In the genomic region with DNA sequence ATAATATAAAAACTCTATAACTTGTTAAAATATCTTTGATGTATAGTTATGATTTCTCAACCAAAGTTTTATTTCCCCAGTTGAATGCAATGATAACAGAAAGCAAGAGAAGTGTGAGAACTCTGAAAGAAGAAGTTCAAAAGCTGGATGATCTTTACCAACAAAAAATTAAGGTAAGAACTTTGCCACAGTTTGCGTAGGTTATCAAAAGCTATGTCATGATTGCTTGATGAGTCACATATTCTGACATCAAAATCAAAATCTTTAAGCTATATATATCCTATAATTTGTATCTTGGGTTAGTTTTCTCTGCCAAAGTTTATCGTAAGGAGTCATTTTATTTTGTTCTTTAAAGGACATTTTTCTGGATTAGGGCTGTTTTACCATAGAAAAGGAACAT, we compare ENCODE assay signal across 12 cellular contexts. TPM values are rescaled to one million over a fixed set of nuclear protein-coding genes. Genes with fewer than 3 reads are reported as not detected.
A peak's percentile ranks its signal among the peaks of the same experiment; 100 is the strongest.
DNase-seq lines count a peak whose midpoint lies in the region; ATAC-seq and TF ChIP-seq lines count a peak whose summit lies in the region.
"Had no signal": no experiment of that assay in that cellular context is flagged by ENCODE, and none has a peak within 500 bp of the region (broad histone marks: within the 10 kb centered on the region; RNA-seq: fewer than 3 reads in every experiment).

No MANE protein-coding gene starts in this region.

- H3K36me3 Mint-ChIP-seq in activated naive CD4-positive, alpha-beta T cell treated with anti-CD3 and anti-CD28 coated beads, Interleukin-2, amount 10 ng/mL, durations not matched to agents 7 days and 5 days: peaks cover 63% of the 10 kb centered on the region
- H3K36me3 Mint-ChIP-seq in activated T-helper 1 cell treated with anti-CD3 and anti-CD28 coated beads, Interleukin-12 subunit alpha, Interleukin-12 subunit beta, Interleukin-2, Interleukin-4 antibody, amounts not matched to agents 30 ng/mL and 10 ng/mL and 1 ng/mL, durations not matched to agents 14 hours and 24 hours and 36 hours (ENCODE audit: low read depth): peaks cover 35% of the 10 kb centered on the region
- peaks cover 1 to 6% (median 4%) of the 10 kb centered on the region in 3 donors for H3K36me3 Mint-ChIP-seq in immature natural killer cell

- TF ChIP-seq POLR2A in erythroblast (IDR thresholded peaks at IDR 0.05; ENCODE audit: low read length): no peak

- peak overlapping the region; percentile 50 for H3K4me3 Mint-ChIP-seq in activated naive CD4-positive, alpha-beta T cell treated with anti-CD3 and anti-CD28 coated beads, Interleukin-2, amount 10 ng/mL, durations not matched to agents 7 days and 5 days
- peak overlapping the region; percentile 75 for H3K4me3 Mint-ChIP-seq in activated T-helper 1 cell treated with anti-CD3 and anti-CD28 coated beads, Interleukin-12 subunit alpha, Interleukin-12 subunit beta, Interleukin-2, Interleukin-4 antibody, amounts not matched to agents 30 ng/mL and 10 ng/mL and 1 ng/mL, durations not matched to agents 14 hours and 24 hours and 36 hours
- H3K4me3 Mint-ChIP-seq in immature natural killer cell: peak overlapping the region; percentile 16 to 80 (median 54)

- no peak for ATAC-seq in upper lobe of right lung

- no peaks in the 10 kb centered on the region for H3K27me3 Mint-ChIP-seq in activated naive CD4-positive, alpha-beta T cell treated with anti-CD3 and anti-CD28 coated beads, Interleukin-2, amount 10 ng/mL, durations not matched to agents 7 days and 5 days
- no peaks in the 10 kb centered on the region for H3K27me3 Mint-ChIP-seq in activated T-helper 1 cell treated with anti-CD3 and anti-CD28 coated beads, Interleukin-12 subunit alpha, Interleukin-12 subunit beta, Interleukin-2, Interleukin-4 antibody, amounts not matched to agents 30 ng/mL and 10 ng/mL and 1 ng/mL, durations not matched to agents 14 hours and 24 hours and 36 hours (ENCODE audit: insufficient read depth)
- peaks cover 0 to 3% (median 0%) of the 10 kb centered on the region in 3 donors for H3K27me3 Mint-ChIP-seq in immature natural killer cell (ENCODE audit: low read depth in 3 of 3)

- DNase-seq in activated naive CD4-positive, alpha-beta T cell treated with anti-CD3 and anti-CD28 coated beads, Interleukin-2, amount 10 ng/mL, durations not matched to agents 7 days and 5 days: no peak
- DNase-seq in activated naive CD4-positive, alpha-beta T cell treated with anti-CD3 and anti-CD28 coated beads, Interleukin-2, amount 50 U/mL, for 16 hours: no peak
- no peak for DNase-seq in activated T-helper 1 cell treated with anti-CD3 and anti-CD28 coated beads, Interleukin-12 subunit alpha, Interleukin-12 subunit beta, Interleukin-2, Interleukin-4 antibody, amounts not matched to agents 30 ng/mL and 10 ng/mL and 1 ng/mL, durations not matched to agents 14 hours and 24 hours and 36 hours (ENCODE audit: low spot score)
- DNase-seq in immature natural killer cell (peak; percentile 17 to 29 (median 24)), upper lobe of right lung (no peak), erythroblast (lab: John Stamatoyannopoulos, UW) (no peak), NCI-H1105 treated with DMSO at 0.1 percent for 48 hours (lab: John Stamatoyannopoulos, UW) (no peak), T1000 (lab: John Stamatoyannopoulos, UW) (no peak)
- DNase-seq: NCI-H2081 treated with DMSO at 0.1 percent for 48 hours had no signal

- H3K9me3 ChIP-seq in upper lobe of right lung: no peaks in the 10 kb centered on the region
- H3K9me3 ChIP-seq: breast epithelium, esophagus muscularis mucosa, right atrium auricular region had no signal

- CTCF ChIA-PET in activated naive CD4-positive, alpha-beta T cell treated with anti-CD3 and anti-CD28 coated beads, Interleukin-2, amount 10 ng/mL, durations not matched to agents 7 days and 5 days (lab: Charles Lee): interaction anchor here (1.9 kb wide), 2 partner anchors 21 to 31 kb away, joined by 8 to 11 read pairs; no protein-coding TSS in a partner anchor

- peak overlapping the region; percentile 11 for H3K27ac ChIP-seq in upper lobe of right lung
- H3K27ac ChIP-seq: breast epithelium, esophagus muscularis mucosa, right atrium auricular region had no signal

- H3K4me3 ChIP-seq in upper lobe of right lung: peak overlapping the region; percentile 26
- H3K4me3 ChIP-seq: breast epithelium, right atrium auricular region had no signal

- intact Hi-C loops in activated T-helper 1 cell treated with anti-CD3 and anti-CD28 coated beads, Interleukin-12 subunit alpha, Interleukin-12 subunit beta, Interleukin-2, Interleukin-4 antibody, amounts not matched to agents 30 ng/mL and 10 ng/mL and 1 ng/mL, durations not matched to agents 14 hours and 24 hours and 36 hours (cut with micrococcal nuclease): loop anchor here (1.0 kb wide), 2 partner anchors 30 to 49 kb away; a partner anchor contains a TSS
- intact Hi-C loops in upper lobe of right lung (cut with DNase I): no loop called here

- H3K27me3 ChIP-seq in upper lobe of right lung: no peaks in the 10 kb centered on the region
- H3K27me3 ChIP-seq: breast epithelium, esophagus muscularis mucosa, right atrium auricular region had no signal

- H3K9me3 Mint-ChIP-seq in activated naive CD4-positive, alpha-beta T cell treated with anti-CD3 and anti-CD28 coated beads, Interleukin-2, amount 10 ng/mL, durations not matched to agents 7 days and 5 days: no peaks in the 10 kb centered on the region
- H3K9me3 Mint-ChIP-seq in activated T-helper 1 cell treated with anti-CD3 and anti-CD28 coated beads, Interleukin-12 subunit alpha, Interleukin-12 subunit beta, Interleukin-2, Interleukin-4 antibody, amounts not matched to agents 30 ng/mL and 10 ng/mL and 1 ng/mL, durations not matched to agents 14 hours and 24 hours and 36 hours: no peaks in the 10 kb centered on the region
- H3K9me3 Mint-ChIP-seq in immature natural killer cell: no peaks in the 10 kb centered on the region

- peak overlapping the region; percentile 91 for H3K27ac Mint-ChIP-seq in activated naive CD4-positive, alpha-beta T cell treated with anti-CD3 and anti-CD28 coated beads, Interleukin-2, amount 10 ng/mL, durations not matched to agents 7 days and 5 days
- H3K27ac Mint-ChIP-seq in activated T-helper 1 cell treated with anti-CD3 and anti-CD28 coated beads, Interleukin-12 subunit alpha, Interleukin-12 subunit beta, Interleukin-2, Interleukin-4 antibody, amounts not matched to agents 30 ng/mL and 10 ng/mL and 1 ng/mL, durations not matched to agents 14 hours and 24 hours and 36 hours: peak overlapping the region; percentile 87
- H3K27ac Mint-ChIP-seq in immature natural killer cell: peak overlapping the region; percentile 89 to 94 (median 92)

- H3K4me1 ChIP-seq in upper lobe of right lung: peaks cover 6% of the 10 kb centered on the region
- H3K4me1 ChIP-seq: breast epithelium, esophagus muscularis mucosa, right atrium auricular region had no signal

- peaks cover 66% of the 10 kb centered on the region for H3K4me1 Mint-ChIP-seq in activated naive CD4-positive, alpha-beta T cell treated with anti-CD3 and anti-CD28 coated beads, Interleukin-2, amount 10 ng/mL, durations not matched to agents 7 days and 5 days
- H3K4me1 Mint-ChIP-seq in activated T-helper 1 cell treated with anti-CD3 and anti-CD28 coated beads, Interleukin-12 subunit alpha, Interleukin-12 subunit beta, Interleukin-2, Interleukin-4 antibody, amounts not matched to agents 30 ng/mL and 10 ng/mL and 1 ng/mL, durations not matched to agents 14 hours and 24 hours and 36 hours (ENCODE audit: low read depth): peaks cover 69% of the 10 kb centered on the region
- H3K4me1 Mint-ChIP-seq in immature natural killer cell: peaks cover 34 to 42% of the 10 kb centered on the region in 2 donors

- no peak for TF ChIP-seq CTCF in upper lobe of right lung (IDR thresholded peaks at IDR 0.05)

- H3K36me3 ChIP-seq in upper lobe of right lung: no peaks in the 10 kb centered on the region
- H3K36me3 ChIP-seq: breast epithelium, esophagus muscularis mucosa, right atrium auricular region had no signal

RNA-seq across cellular contexts. Expression of a gene that starts 35.0 kb away (rescaled TPM):
- 41.2 and 42.6 TPM in 2 replicates for total RNA-seq in activated T-helper 1 cell treated with anti-CD3 and anti-CD28 coated beads, Interleukin-12 subunit alpha, Interleukin-12 subunit beta, Interleukin-2, Interleukin-4 antibody, amounts not matched to agents 30 ng/mL and 10 ng/mL and 1 ng/mL, durations not matched to agents 14 hours and 24 hours and 36 hours
- polyA plus RNA-seq in immature natural killer cell: 1 to 10 TPM; 1.6 to 2.7 (median 2.6) TPM
- 0.69 TPM for total RNA-seq in upper lobe of right lung

RNA-seq across cellular contexts. Expression of a gene that starts 35.0 kb away (rescaled TPM):
- 15.0 and 26.2 TPM in 2 replicates for total RNA-seq in activated T-helper 1 cell treated with anti-CD3 and anti-CD28 coated beads, Interleukin-12 subunit alpha, Interleukin-12 subunit beta, Interleukin-2, Interleukin-4 antibody, amounts not matched to agents 30 ng/mL and 10 ng/mL and 1 ng/mL, durations not matched to agents 14 hours and 24 hours and 36 hours
- 10 to 100 TPM in 1 of 3 donors, 1 to 10 TPM in 2; 6.0 to 12.0 (median 6.8) TPM for polyA plus RNA-seq in immature natural killer cell
- 11.1 TPM for total RNA-seq in upper lobe of right lung

RNA-seq across cellular contexts. Expression of a gene that starts 49.2 kb away (rescaled TPM):
- 98.6 and 112 TPM in 2 replicates for total RNA-seq in activated T-helper 1 cell treated with anti-CD3 and anti-CD28 coated beads, Interleukin-12 subunit alpha, Interleukin-12 subunit beta, Interleukin-2, Interleukin-4 antibody, amounts not matched to agents 30 ng/mL and 10 ng/mL and 1 ng/mL, durations not matched to agents 14 hours and 24 hours and 36 hours
- 10 to 100 TPM; 13.9 to 31.0 (median 17.8) TPM for polyA plus RNA-seq in immature natural killer cell
- 54.1 TPM for total RNA-seq in upper lobe of right lung

Comparison
In these comparisons a context has a peak if more than half of its experiments do, and no peak if none do; other contexts are left out.
1. DNase-seq: peak in immature natural killer cell (3 of 3); none in activated naive CD4-positive, alpha-beta T cell treated with anti-CD3 and anti-CD28 coated beads, Interleukin-2, amount 10 ng/mL, durations not matched to agents 7 days and 5 days (single experiment), activated naive CD4-positive, alpha-beta T cell treated with anti-CD3 and anti-CD28 coated beads, Interleukin-2, amount 50 U/mL, for 16 hours (single experiment), activated T-helper 1 cell treated with anti-CD3 and anti-CD28 coated beads, Interleukin-12 subunit alpha, Interleukin-12 subunit beta, Interleukin-2, Interleukin-4 antibody, amounts not matched to agents 30 ng/mL and 10 ng/mL and 1 ng/mL, durations not matched to agents 14 hours and 24 hours and 36 hours (single experiment), upper lobe of right lung (single experiment), erythroblast (0 of 2), NCI-H1105 treated with DMSO at 0.1 percent for 48 hours (single experiment) and T1000 (single experiment).
2. RNA of a gene that starts 35.0 kb away (total RNA-seq): 41.2 to 42.6 TPM in activated T-helper 1 cell treated with anti-CD3 and anti-CD28 coated beads, Interleukin-12 subunit alpha, Interleukin-12 subunit beta, Interleukin-2, Interleukin-4 antibody, amounts not matched to agents 30 ng/mL and 10 ng/mL and 1 ng/mL, durations not matched to agents 14 hours and 24 hours and 36 hours; 0.69 TPM in upper lobe of right lung (single experiment); every median in the first group is over 10 times any median in the second.
3. Peak in every context shown above with its lines, with median percentiles within 50 percentile points of each other: H3K27ac Mint-ChIP-seq and H3K4me3 Mint-ChIP-seq.